Comparison of ENCODE assay signal across 7 cellular contexts in genomic region chr21:8997443-8998390, GRCh38.
DNase-seq lines count a peak whose midpoint lies in the region; ATAC-seq, FAIRE-seq and TF ChIP-seq lines count a peak whose summit lies in the region.
"Not testable (repeated sequence)": the region's sequence is repeated elsewhere in the genome, so short reads cannot be mapped to it uniquely, and the experiment has no call there.

No MANE protein-coding gene starts in this region.

- not testable (repeated sequence) for ATAC-seq in Panc1, HepG2

- 4% methylated on average over 4 of the region's 4 CpGs for WGBS in HepG2 (ENCODE audit: low lambda C conversion rate)

- H2AFZ ChIP-seq in HepG2 (ENCODE audit: low read length) = not testable (repeated sequence)

- TF ChIP-seq RAD21 in HepG2 (CRISPR knock-in tag; IDR thresholded peaks at IDR 0.05) = not testable (repeated sequence)

- intact Hi-C loops in Panc1 (cut with micrococcal nuclease; ENCODE audit: unreplicated experiment); HepG2 (cut with micrococcal nuclease; ENCODE audit: unreplicated experiment): not testable (repeated sequence)

- not testable (repeated sequence) for H3K36me3 ChIP-seq in Panc1 (ENCODE audit: control insufficient read depth, insufficient read depth, low read length); bronchial epithelial cell (ENCODE audit: control insufficient read depth, insufficient read depth, low read length); HepG2 (replicated peaks in 1 of 2; ENCODE audit: control insufficient read depth in 1 of 2, insufficient read depth in 2 of 2, low read length in 2 of 2)

- TF ChIP-seq CTCF in Panc1 (IDR thresholded peaks at IDR 0.05); bronchial epithelial cell (IDR thresholded peaks at IDR 0.05; ENCODE audit: insufficient read depth, low read length, severe bottlenecking); HepG2 (CRISPR knock-in tag; IDR thresholded peaks at IDR 0.05): not testable (repeated sequence)

- H3K4me3 ChIP-seq in Panc1 (ENCODE audit: low read depth in 2 of 2, low read length in 2 of 2); bronchial epithelial cell (ENCODE audit: low read depth, low read length); HepG2 (replicated peaks in 1 of 3; ENCODE audit: insufficient read depth in 1 of 3, low read depth in 2 of 3, low read length in 3 of 3): not testable (repeated sequence)

- not testable (repeated sequence) for H3K9me3 ChIP-seq in Panc1 (ENCODE audit: control insufficient read depth, insufficient read depth, low read depth, low read length)
- H3K9me3 ChIP-seq in HepG2 (ENCODE audit: low read length) = peaks cover 80% of the 10 kb centered on the region

- FAIRE-seq in A204.1 (lab: Jason Lieb, UNC) = peak; percentile 89
- not testable (repeated sequence) for FAIRE-seq in bronchial epithelial cell (lab: Jason Lieb, UNC); HepG2 (lab: Jason Lieb, UNC)
- FAIRE-seq in frontal cortex (lab: Jason Lieb, UNC) = peak; percentile 45

- not testable (repeated sequence) for TF ChIP-seq EP300 in HepG2 (IDR thresholded peaks at IDR 0.05; ENCODE audit: low read depth in 2 of 2, low read length in 2 of 2); HepG2 (CRISPR knock-in tag; IDR thresholded peaks at IDR 0.05; ENCODE audit: borderline replicate concordance)

- H3K27ac ChIP-seq in Panc1 (ENCODE audit: low read length); HepG2 (ENCODE audit: extremely low read length, insufficient read depth, low read length): not testable (repeated sequence)

- H3K4me1 ChIP-seq in Panc1 (ENCODE audit: control insufficient read depth, insufficient read depth, low read length); HepG2 (ENCODE audit: insufficient read depth, low read length): not testable (repeated sequence)

- not testable (repeated sequence) for H3K79me2 ChIP-seq in HepG2 (ENCODE audit: insufficient read depth, low read length)

- not testable (repeated sequence) for H3K27me3 ChIP-seq in Panc1 (ENCODE audit: control insufficient read depth, insufficient read depth, low read length); bronchial epithelial cell (ENCODE audit: control insufficient read depth, insufficient read depth, low read length); HepG2 (ENCODE audit: control insufficient read depth in 1 of 2, insufficient read depth in 2 of 2, low read length in 2 of 2)

- in situ Hi-C loops in Panc1 (cut with HindIII; ENCODE audit: low pct_unique_long_range_greater_than_20kb, low sequenced_read_pairs); HepG2 (cut with HindIII; ENCODE audit: extremely low pct_ligation_motif_present, low pct_unique_long_range_greater_than_20kb): not testable (repeated sequence)

- TF ChIP-seq POLR2A in HepG2 (IDR thresholded peaks at IDR 0.05; ENCODE audit: insufficient read depth in 1 of 2, low read depth in 2 of 2, low read length in 2 of 2) = not testable (repeated sequence)

- H3K9ac ChIP-seq in HepG2 (ENCODE audit: insufficient read depth, low read depth, low read length) = not testable (repeated sequence)

- POLR2A ChIA-PET in Panc1 (lab: Charles Lee); HepG2 (lab: Yijun Ruan, JAX): not testable (repeated sequence)

- H3K4me2 ChIP-seq in HepG2 (ENCODE audit: low read depth, low read length) = not testable (repeated sequence)

- H4K20me1 ChIP-seq in HepG2 (ENCODE audit: insufficient read depth, low read length) = not testable (repeated sequence)

- CTCF ChIA-PET in Panc1 (lab: Charles Lee); HepG2 (lab: Yijun Ruan, JAX; ENCODE audit: low intra/inter-chr PET ratio, low total read pairs): not testable (repeated sequence)

- BruUV-seq in Panc1 (replicated peaks; lab: Mats Ljungman, UMichigan); HepG2 (replicated peaks; lab: Mats Ljungman, UMichigan): not testable (repeated sequence)

- peak; percentile 70 for DNase-seq in Daoy (ENCODE audit: low read depth)
- DNase-seq in Panc1 (ENCODE audit: low read depth, low spot score) = peak; percentile 47
- DNase-seq in SW480 (ENCODE audit: low spot score) = peak; percentile 95
- peak; percentile 68 for DNase-seq in bronchial epithelial cell (ENCODE audit: low read depth)
- not testable (repeated sequence) for DNase-seq in frontal cortex (ENCODE audit: low spot score in 2 of 2)
- DNase-seq in HepG2 (ENCODE audit: low spot score) = peak; percentile 59

TF ChIP-seq in HepG2, 621 proteins besides CTCF, POLR2A, EP300 and RAD21:
- TF ChIP-seq SNRNP70 (IDR thresholded peaks at IDR 0.05; ENCODE audit: low read depth, low read length) = peak; percentile 89; the same call in 1 of the 2 replicates
- TF ChIP-seq HNRNPUL1 (IDR thresholded peaks at IDR 0.05; ENCODE audit: low read depth, low read length) = peak; percentile 63; the same call in 1 of the 2 replicates
